ENCODE assay signal across 8 cellular contexts in genomic region chr16:67028167-67028554, GRCh38. TPM values are rescaled to one million over a fixed set of nuclear protein-coding genes. Genes with fewer than 3 reads are reported as not detected.
A peak's percentile ranks its signal among the peaks of the same experiment; 100 is the strongest.
DNase-seq lines count a peak whose midpoint lies in the region; ATAC-seq and TF ChIP-seq lines count a peak whose summit lies in the region.

No MANE protein-coding gene starts in this region.

- no peak for TF ChIP-seq CTCF in BE2C (IDR thresholded peaks at IDR 0.05; ENCODE audit: low read depth, low read length)
- TF ChIP-seq CTCF in dorsolateral prefrontal cortex (IDR thresholded peaks at IDR 0.05 in 54 of 56, conservative IDR thresholded peaks at IDR 0.05 in 2 of 56; ENCODE audit: low read depth in 1 of 56, partially characterized antibody in 56 of 56), result no peak
- TF ChIP-seq CTCF in nephron (IDR thresholded peaks at IDR 0.05; ENCODE audit: unreplicated experiment in 3 of 3), result no peak

- peaks cover 53% of the 10 kb centered on the region for H3K4me1 Mint-ChIP-seq in nephron

- H3K9me3 ChIP-seq in BE2C (no peaks in the 10 kb centered on the region), KOPT-K1 (ENCODE audit: insufficient read depth, low read length, poor library complexity, severe bottlenecking) (no peaks in the 10 kb centered on the region)

- no peaks in the 10 kb centered on the region for H3K9me3 Mint-ChIP-seq in nephron

- DNase-seq in BE2C (no peak), dorsolateral prefrontal cortex (no peak), C1 segment of cervical spinal cord (lab: John Stamatoyannopoulos, UW) (no peak), DMS153 treated with DMSO at 0.1 percent for 48 hours (lab: John Stamatoyannopoulos, UW; ENCODE audit: unreplicated experiment) (no peak), SW 1271 (lab: John Stamatoyannopoulos, UW) (no peak)

- peaks cover 4% of the 10 kb centered on the region for H3K4me1 ChIP-seq in BE2C

- H3K36me3 Mint-ChIP-seq in nephron (ENCODE audit: low read depth), result peaks cover 20% of the 10 kb centered on the region

- H3K4me3 ChIP-seq in BE2C (ENCODE audit: low read depth, low read length) (peak overlapping the region; percentile 76), dorsolateral prefrontal cortex (peak overlapping the region; percentile 44 to 98 (median 77))

- no peaks in the 10 kb centered on the region for H3K27me3 Mint-ChIP-seq in nephron (ENCODE audit: low read depth)

- peaks cover 21% of the 10 kb centered on the region for H3K36me3 ChIP-seq in BE2C
- peaks cover 27% of the 10 kb centered on the region for H3K36me3 ChIP-seq in KOPT-K1 (ENCODE audit: insufficient read depth, low read length)

- H3K27ac Mint-ChIP-seq in nephron, result peak overlapping the region; percentile 78 to 93 (median 90)

- peak overlapping the region; percentile 81 to 87 (median 83) for H3K4me3 Mint-ChIP-seq in nephron

- H3K27me3 ChIP-seq in BE2C (no peaks in the 10 kb centered on the region), dorsolateral prefrontal cortex (no peaks in the 10 kb centered on the region)

- intact Hi-C loops in dorsolateral prefrontal cortex (cut with DNase I), result loop anchor here (2.0 to 10.0 kb wide), 3 partner anchors 13 to 133 kb away; no protein-coding TSS in a partner anchor

- H3K27ac ChIP-seq in KOPT-K1 (ENCODE audit: low read depth, low read length, poor library complexity, severe bottlenecking), result peak overlapping the region; percentile 99
- H3K27ac ChIP-seq in dorsolateral prefrontal cortex, result peak overlapping the region; percentile 88 to 99 (median 98)

- no peak for ATAC-seq in GM21825 (IDR thresholded peaks at IDR 0.05; ENCODE audit: unreplicated experiment)

RNA-seq across cellular contexts. Expression of gene CBFB, which starts 0.8 kb away (rescaled TPM):
- 51.0 TPM for polyA plus RNA-seq in BE2C (2012; ENCODE audit: insufficient read depth, insufficient read length, low read depth)
- total RNA-seq in dorsolateral prefrontal cortex, result 10 to 100 TPM; 16.0 to 71.3 (median 36.7) TPM

RNA-seq across cellular contexts. Expression of gene CES4A, which starts 39.8 kb away (rescaled TPM):
- polyA plus RNA-seq in BE2C (2012; ENCODE audit: insufficient read depth, insufficient read length, low read depth), result not detected
- 100 to 1,000 TPM in 75 of 120 experiments, 10 to 100 TPM in 45; 46.0 to 216 (median 110) TPM for total RNA-seq in dorsolateral prefrontal cortex
